In the genomic region with DNA sequence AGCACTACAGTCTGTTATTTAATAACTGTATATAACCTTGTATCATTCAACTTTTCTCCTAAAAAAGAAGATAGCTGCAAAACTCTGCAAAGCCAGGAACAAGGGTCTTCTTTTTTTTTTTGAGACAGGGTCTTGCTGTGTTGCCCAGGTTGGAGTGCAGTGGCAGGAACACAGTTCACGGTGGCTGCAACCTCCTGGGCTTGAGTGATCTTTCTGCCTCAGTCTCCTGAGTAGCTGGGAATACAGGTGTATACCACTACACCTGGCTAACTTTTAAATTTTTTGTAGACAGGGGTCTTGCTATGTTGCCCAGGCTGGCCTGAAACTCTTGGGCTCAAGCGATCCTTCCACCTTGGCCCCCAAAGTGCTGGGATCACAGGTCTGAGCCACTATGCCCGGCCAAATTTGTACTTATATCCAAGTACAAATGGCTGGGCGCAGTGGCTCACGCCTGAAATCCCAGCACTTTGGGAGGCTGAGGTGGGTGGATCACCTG, we compare ENCODE assay signal across 36 cellular contexts. TPM values are rescaled to one million over a fixed set of nuclear protein-coding genes. Genes with fewer than 3 reads are reported as not detected.
"Had no signal": no experiment of that assay in that cellular context is flagged by ENCODE, and none has a peak within 500 bp of the region (broad histone marks: within the 10 kb centered on the region; RNA-seq: fewer than 3 reads in every experiment).

No MANE protein-coding gene starts in this region.

- H3K27me3 Mint-ChIP-seq: activated CD4-positive, alpha-beta memory T cell treated with anti-CD3 and anti-CD28 coated beads for 36 hours; activated CD4-positive, alpha-beta T cell treated with anti-CD3 and anti-CD28 coated beads for 36 hours; activated CD4-positive, alpha-beta T cell treated with anti-CD3 and anti-CD28 coated beads, Interleukin-2, amount 10 ng/mL, durations not matched to agents 24 days and 14 days; activated CD8-positive, alpha-beta memory T cell treated with anti-CD3 and anti-CD28 coated beads, Interleukin-2, amount 10 ng/mL, durations not matched to agents 7 days and 5 days; activated naive CD4-positive, alpha-beta T cell treated with anti-CD3 and anti-CD28 coated beads, Interleukin-2, amount 50 U/mL, for 24 hours; activated naive CD8-positive, alpha-beta T cell treated with anti-CD3 and anti-CD28 coated beads for 36 hours; activated naive CD8-positive, alpha-beta T cell treated with anti-CD3 and anti-CD28 coated beads, Interleukin-2, amount 50 U/mL, for 24 hours; effector memory CD8-positive, alpha-beta T cell had no signal

- H3K4me1 ChIP-seq: esophagus squamous epithelium, gastroesophageal sphincter had no signal

- H3K9me3 Mint-ChIP-seq: activated CD4-positive, alpha-beta memory T cell treated with anti-CD3 and anti-CD28 coated beads for 36 hours; activated naive CD4-positive, alpha-beta T cell treated with anti-CD3 and anti-CD28 coated beads for 36 hours; activated naive CD4-positive, alpha-beta T cell treated with anti-CD3 and anti-CD28 coated beads, Interleukin-2, amount 50 U/mL, for 24 hours; activated naive CD8-positive, alpha-beta T cell treated with anti-CD3 and anti-CD28 coated beads, Interleukin-2, amount 50 U/mL, for 24 hours; effector memory CD8-positive, alpha-beta T cell had no signal

- ATAC-seq: activated CD4-positive, alpha-beta T cell treated with anti-CD3 and anti-CD28 coated beads for 36 hours; activated CD8-positive, alpha-beta memory T cell treated with anti-CD3 and anti-CD28 coated beads, Interleukin-2, amount 10 ng/mL, durations not matched to agents 7 days and 5 days; activated CD8-positive, alpha-beta T cell treated with anti-CD3 and anti-CD28 coated beads, Interleukin-2, amount 10 ng/mL, durations not matched to agents 7 days and 5 days; activated naive CD8-positive, alpha-beta T cell treated with anti-CD3 and anti-CD28 coated beads, Interleukin-2, amount 50 U/mL, for 24 hours; body of pancreas; gastroesophageal sphincter; heart right ventricle had no signal

- DNase-seq: activated CD4-positive, alpha-beta memory T cell treated with anti-CD3 and anti-CD28 coated beads for 36 hours; activated CD4-positive, alpha-beta T cell treated with anti-CD3 and anti-CD28 coated beads for 36 hours; activated CD4-positive, alpha-beta T cell treated with anti-CD3 and anti-CD28 coated beads, Interleukin-2, amount 10 ng/mL, durations not matched to agents 24 days and 14 days; activated CD4-positive, CD25-positive, alpha-beta regulatory T cell; activated CD4-positive, CD25-positive, alpha-beta regulatory T cell treated with anti-CD3 and anti-CD28 coated beads, Interleukin-2, amount 50 U/mL, for 72 hours; activated CD8-positive, alpha-beta memory T cell treated with anti-CD3 and anti-CD28 coated beads, Interleukin-2, amount 10 ng/mL, durations not matched to agents 7 days and 5 days; activated CD8-positive, alpha-beta memory T cell treated with anti-CD3 and anti-CD28 coated beads, Interleukin-2, amount 50 U/mL, for 4 hours; activated CD8-positive, alpha-beta T cell treated with anti-CD3 and anti-CD28 coated beads, Interleukin-2, amount 10 ng/mL, durations not matched to agents 7 days and 5 days; activated effector memory CD4-positive, alpha-beta T cell treated with anti-CD3 and anti-CD28 coated beads, Interleukin-2, amount 50 U/mL, for 16 hours; activated naive CD4-positive, alpha-beta T cell treated with anti-CD3 and anti-CD28 coated beads for 36 hours; activated naive CD8-positive, alpha-beta T cell treated with anti-CD3 and anti-CD28 coated beads for 36 hours; activated naive CD8-positive, alpha-beta T cell treated with anti-CD3 and anti-CD28 coated beads, Interleukin-2, amount 50 U/mL, for 24 hours; activated T-cell treated with anti-CD3 and anti-CD28 coated beads, Interleukin-2, amount 50 U/mL, for 1 hour; activated T-cell treated with anti-CD3 and anti-CD28 coated beads, Interleukin-2, amount 50 U/mL, for 48 hours; adrenal gland; amygdala; aorta; body of pancreas; cortex of kidney; effector CD4-positive, alpha-beta T cell; effector memory CD8-positive, alpha-beta T cell; esophagus squamous epithelium; heart right ventricle; T1000; WERI-Rb-1 had no signal

- H3K4me3 ChIP-seq: adrenal gland, body of pancreas, esophagus squamous epithelium, gastroesophageal sphincter, heart right ventricle had no signal

- H3K27ac Mint-ChIP-seq: activated CD4-positive, alpha-beta T cell treated with anti-CD3 and anti-CD28 coated beads for 36 hours; activated CD4-positive, alpha-beta T cell treated with anti-CD3 and anti-CD28 coated beads, Interleukin-2, amount 10 ng/mL, durations not matched to agents 24 days and 14 days; activated CD8-positive, alpha-beta T cell treated with anti-CD3 and anti-CD28 coated beads, Interleukin-2, amount 10 ng/mL, durations not matched to agents 7 days and 5 days; activated naive CD4-positive, alpha-beta T cell treated with anti-CD3 and anti-CD28 coated beads, Interleukin-2, amount 50 U/mL, for 24 hours; activated naive CD8-positive, alpha-beta T cell treated with anti-CD3 and anti-CD28 coated beads, Interleukin-2, amount 50 U/mL, for 24 hours; activated T-helper 1 cell treated with anti-CD3 and anti-CD28 coated beads, Interleukin-12 subunit alpha, Interleukin-12 subunit beta, Interleukin-2, Interleukin-4 antibody, amounts not matched to agents 30 ng/mL and 10 ng/mL and 1 ng/mL, durations not matched to agents 14 hours and 24 hours and 36 hours; activated T-helper 2 cell treated with anti-CD3 and anti-CD28 coated beads, Interferon-gamma antibody, Interleukin-2, Interleukin-4, amounts not matched to agents 10 μg/mL and 5 μg/mL and 100 μg/mL, durations not matched to agents 14 hours and 24 hours and 36 hours; T-helper 1 cell treated with Interleukin-12 subunit alpha and Interleukin-12 subunit beta and Interleukin-4 antibody, amounts not matched to agents 30 μg/mL and 1 μg/mL, for 36 hours had no signal

- H3K4me3 Mint-ChIP-seq: activated CD4-positive, alpha-beta memory T cell treated with anti-CD3 and anti-CD28 coated beads for 36 hours; activated CD4-positive, alpha-beta T cell treated with anti-CD3 and anti-CD28 coated beads for 36 hours; activated CD4-positive, alpha-beta T cell treated with anti-CD3 and anti-CD28 coated beads, Interleukin-2, amount 10 ng/mL, durations not matched to agents 24 days and 14 days; activated CD8-positive, alpha-beta memory T cell treated with anti-CD3 and anti-CD28 coated beads, Interleukin-2, amount 10 ng/mL, durations not matched to agents 7 days and 5 days; activated CD8-positive, alpha-beta T cell treated with anti-CD3 and anti-CD28 coated beads, Interleukin-2, amount 10 ng/mL, durations not matched to agents 7 days and 5 days; activated naive CD4-positive, alpha-beta T cell treated with anti-CD3 and anti-CD28 coated beads for 36 hours; activated naive CD4-positive, alpha-beta T cell treated with anti-CD3 and anti-CD28 coated beads, Interleukin-2, amount 50 U/mL, for 24 hours; activated naive CD8-positive, alpha-beta T cell treated with anti-CD3 and anti-CD28 coated beads for 36 hours; activated naive CD8-positive, alpha-beta T cell treated with anti-CD3 and anti-CD28 coated beads, Interleukin-2, amount 50 U/mL, for 24 hours; activated T-helper 1 cell treated with anti-CD3 and anti-CD28 coated beads, Interleukin-12 subunit alpha, Interleukin-12 subunit beta, Interleukin-2, Interleukin-4 antibody, amounts not matched to agents 30 ng/mL and 10 ng/mL and 1 ng/mL, durations not matched to agents 14 hours and 24 hours and 36 hours; effector memory CD8-positive, alpha-beta T cell; T-helper 1 cell treated with Interleukin-12 subunit alpha and Interleukin-12 subunit beta and Interleukin-4 antibody, amounts not matched to agents 30 μg/mL and 1 μg/mL, for 36 hours; T-helper 2 cell treated with Interferon-gamma antibody and Interleukin-4, amounts not matched to agents 5 μg/mL and 100 μg/mL, for 36 hours had no signal

- H3K27ac ChIP-seq: body of pancreas, esophagus squamous epithelium, gastroesophageal sphincter, heart right ventricle, WERI-Rb-1 had no signal

- H3K27me3 ChIP-seq: adrenal gland, body of pancreas, esophagus squamous epithelium, gastroesophageal sphincter, heart right ventricle had no signal

- H3K9me3 ChIP-seq: adrenal gland, esophagus squamous epithelium, gastroesophageal sphincter, heart right ventricle had no signal

RNA-seq across cellular contexts. Expression of a gene that starts 21.4 kb away (rescaled TPM):
- total RNA-seq: activated CD4-positive, alpha-beta memory T cell treated with anti-CD3 and anti-CD28 coated beads for 36 hours; activated CD4-positive, alpha-beta T cell treated with anti-CD3 and anti-CD28 coated beads for 36 hours; activated CD4-positive, alpha-beta T cell treated with anti-CD3 and anti-CD28 coated beads, Interleukin-2, amount 10 ng/mL, durations not matched to agents 24 days and 14 days; activated CD8-positive, alpha-beta memory T cell treated with anti-CD3 and anti-CD28 coated beads for 36 hours; activated CD8-positive, alpha-beta memory T cell treated with anti-CD3 and anti-CD28 coated beads, Interleukin-2, amount 10 ng/mL, durations not matched to agents 7 days and 5 days; activated CD8-positive, alpha-beta T cell treated with anti-CD3 and anti-CD28 coated beads, Interleukin-2, amount 10 ng/mL, durations not matched to agents 7 days and 5 days; activated naive CD4-positive, alpha-beta T cell treated with anti-CD3 and anti-CD28 coated beads for 36 hours; activated naive CD8-positive, alpha-beta T cell treated with anti-CD3 and anti-CD28 coated beads for 36 hours; activated T-helper 1 cell treated with anti-CD3 and anti-CD28 coated beads, Interleukin-12 subunit alpha, Interleukin-12 subunit beta, Interleukin-2, Interleukin-4 antibody, amounts not matched to agents 30 ng/mL and 10 ng/mL and 1 ng/mL, durations not matched to agents 14 hours and 24 hours and 36 hours; activated T-helper 2 cell treated with anti-CD3 and anti-CD28 coated beads, Interferon-gamma antibody, Interleukin-2, Interleukin-4, amounts not matched to agents 10 μg/mL and 5 μg/mL and 100 μg/mL, durations not matched to agents 14 hours and 24 hours and 36 hours; adrenal gland; aorta; dermis blood vessel endothelial cell; esophagus squamous epithelium; fibroblast of lung; glomerular endothelial cell; heart right ventricle had no signal
- polyA plus RNA-seq: aorta, esophagus, fibroblast of lung had no signal
